In the genomic region with DNA sequence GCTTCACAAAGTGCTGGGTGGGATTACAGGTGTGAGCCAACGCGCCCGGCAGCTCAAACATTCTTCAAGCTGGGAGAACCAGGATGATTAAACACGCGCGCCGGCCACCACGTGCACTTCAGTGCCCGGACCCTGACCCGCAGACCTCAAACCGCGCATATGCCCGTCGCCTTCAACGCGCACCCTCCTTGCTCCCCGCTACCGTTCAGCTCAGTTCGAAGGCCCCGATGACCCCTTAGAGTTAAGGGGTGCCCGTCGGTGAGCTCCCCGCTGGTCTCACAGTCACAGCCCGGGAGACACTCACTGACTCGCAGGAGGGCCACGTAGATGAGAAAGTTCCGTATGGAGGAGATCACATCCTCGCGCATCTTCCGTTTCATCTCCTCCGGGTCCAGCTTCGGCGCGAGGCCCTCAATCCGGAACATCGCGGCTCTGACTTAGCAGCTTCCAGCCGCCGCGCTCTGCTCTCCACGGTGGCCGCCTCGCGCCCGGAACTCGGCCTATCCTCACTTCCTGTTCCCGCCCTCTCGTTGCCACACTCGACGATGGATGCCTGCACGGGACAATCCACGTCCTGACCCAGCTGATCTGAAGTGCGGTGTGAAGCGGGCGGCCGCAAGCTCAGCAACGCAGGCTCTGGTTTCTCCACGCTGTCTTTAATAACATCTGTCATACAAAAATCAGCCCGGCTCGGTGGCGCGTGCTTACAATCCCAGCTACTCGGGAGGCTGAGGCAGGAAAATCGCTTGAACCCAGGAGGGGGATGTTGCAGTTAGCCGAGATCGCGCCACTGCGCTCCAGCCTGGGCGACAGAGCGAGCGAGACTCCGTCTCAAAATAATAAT, we compare ENCODE assay signal across 1 cellular context.
TF ChIP-seq lines count a peak whose summit lies in the region.

A gene (minus strand): TSS at position 490 of the 844 bp plus-strand sequence. CDS start 65 bp downstream, at position 425.

TF ChIP-seq in HepG2, 621 proteins besides CTCF, POLR2A, EP300 and RAD21 (continued from another document and continues in another):
- TF ChIP-seq, protein P1, sequence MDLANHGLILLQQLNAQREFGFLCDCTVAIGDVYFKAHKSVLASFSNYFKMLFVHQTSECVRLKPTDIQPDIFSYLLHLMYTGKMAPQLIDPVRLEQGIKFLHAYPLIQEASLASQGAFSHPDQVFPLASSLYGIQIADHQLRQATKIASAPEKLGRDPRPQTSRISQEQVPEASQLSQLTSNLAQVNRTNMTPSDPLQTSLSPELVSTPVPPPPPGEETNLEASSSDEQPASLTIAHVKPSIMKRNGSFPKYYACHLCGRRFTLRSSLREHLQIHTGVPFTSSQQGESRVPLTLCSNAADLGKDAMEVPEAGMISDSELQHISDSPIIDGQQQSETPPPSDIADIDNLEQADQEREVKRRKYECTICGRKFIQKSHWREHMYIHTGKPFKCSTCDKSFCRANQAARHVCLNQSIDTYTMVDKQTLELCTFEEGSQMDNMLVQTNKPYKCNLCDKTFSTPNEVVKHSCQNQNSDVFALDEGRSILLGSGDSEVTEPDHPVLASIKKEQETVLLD (CRISPR knock-in tag; IDR thresholded peaks at IDR 0.05; ENCODE audit: low read depth): peak; percentile 46; the same call in 1 of the 2 replicates
- TF ChIP-seq ZFP82 (CRISPR knock-in tag; IDR thresholded peaks at IDR 0.05; ENCODE audit: borderline replicate concordance) (no peak), ZFP36L2 (CRISPR knock-in tag; IDR thresholded peaks at IDR 0.05) (0 out of 2 replicates have a peak, but pooled peaks have one; percentile 53), TBP (CRISPR knock-in tag; IDR thresholded peaks at IDR 0.05) (no peak), HNRNPH1 (optimal IDR thresholded peaks at IDR 0.05; ENCODE audit: low read depth, low read length) (no peak), ZKSCAN1 (IDR thresholded peaks at IDR 0.05; ENCODE audit: low read length) (no peak), NFYB (CRISPR knock-in tag; IDR thresholded peaks at IDR 0.05) (0 out of 2 replicates have a peak, but pooled peaks have one; percentile 29), ZNF224 (CRISPR knock-in tag; IDR thresholded peaks at IDR 0.05) (peak; percentile 90), ZFY (CRISPR knock-in tag; IDR thresholded peaks at IDR 0.05) (peak; percentile 96), ZNF33B (CRISPR knock-in tag; IDR thresholded peaks at IDR 0.05) (peak; percentile 91; the same call in 1 of the 2 replicates), FOSL2 (CRISPR knock-in tag; IDR thresholded peaks at IDR 0.05) (peak; percentile 52; the same call in 1 of the 2 replicates), ZNF20 (CRISPR knock-in tag; IDR thresholded peaks at IDR 0.05) (no peak), CEBPG (CRISPR knock-in tag; IDR thresholded peaks at IDR 0.05) (peak; percentile 93), HNF4A (CRISPR knock-in tag; IDR thresholded peaks at IDR 0.05) (no peak; the same call in 1 of the 2 replicates), CCDC6 (CRISPR knock-in tag; IDR thresholded peaks at IDR 0.05) (peak; percentile 82), MED1 (CRISPR knock-in tag; IDR thresholded peaks at IDR 0.05) (peak; percentile 81), YEATS4 (CRISPR knock-in tag; IDR thresholded peaks at IDR 0.05; ENCODE audit: borderline replicate concordance) (peak; percentile 98)
- TF ChIP-seq, protein P2, sequence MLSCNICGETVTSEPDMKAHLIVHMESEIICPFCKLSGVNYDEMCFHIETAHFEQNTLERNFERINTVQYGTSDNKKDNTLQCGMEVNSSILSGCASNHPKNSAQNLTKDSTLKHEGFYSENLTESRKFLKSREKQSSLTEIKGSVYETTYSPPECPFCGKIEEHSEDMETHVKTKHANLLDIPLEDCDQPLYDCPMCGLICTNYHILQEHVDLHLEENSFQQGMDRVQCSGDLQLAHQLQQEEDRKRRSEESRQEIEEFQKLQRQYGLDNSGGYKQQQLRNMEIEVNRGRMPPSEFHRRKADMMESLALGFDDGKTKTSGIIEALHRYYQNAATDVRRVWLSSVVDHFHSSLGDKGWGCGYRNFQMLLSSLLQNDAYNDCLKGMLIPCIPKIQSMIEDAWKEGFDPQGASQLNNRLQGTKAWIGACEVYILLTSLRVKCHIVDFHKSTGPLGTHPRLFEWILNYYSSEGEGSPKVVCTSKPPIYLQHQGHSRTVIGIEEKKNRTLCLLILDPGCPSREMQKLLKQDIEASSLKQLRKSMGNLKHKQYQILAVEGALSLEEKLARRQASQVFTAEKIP (CRISPR knock-in tag; IDR thresholded peaks at IDR 0.05; ENCODE audit: borderline replicate concordance): no peak
- TF ChIP-seq, protein P3, sequence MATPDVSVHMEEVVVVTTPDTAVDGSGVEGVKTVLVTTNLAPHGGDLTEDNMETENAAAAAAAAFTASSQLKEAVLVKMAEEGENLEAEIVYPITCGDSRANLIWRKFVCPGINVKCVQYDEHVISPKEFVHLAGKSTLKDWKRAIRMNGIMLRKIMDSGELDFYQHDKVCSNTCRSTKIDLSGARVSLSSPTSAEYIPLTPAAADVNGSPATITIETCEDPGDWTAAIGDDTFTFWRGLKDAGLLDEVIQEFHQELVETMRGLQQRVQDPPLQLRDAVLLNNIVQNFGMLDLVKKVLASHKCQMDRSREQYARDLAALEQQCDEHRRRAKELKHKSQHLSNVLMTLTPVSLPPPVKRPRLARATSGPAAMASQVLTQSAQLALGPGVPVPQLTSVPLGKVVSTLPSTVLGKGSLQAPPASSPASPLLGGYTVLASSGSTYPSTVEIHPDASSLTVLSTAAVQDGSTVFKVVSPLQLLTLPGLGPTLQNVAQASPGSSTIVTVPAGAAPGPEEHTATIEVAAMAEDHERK (CRISPR knock-in tag; IDR thresholded peaks at IDR 0.05; ENCODE audit: low read depth): peak; percentile 29; the same call in 1 of the 2 replicates
- TF ChIP-seq, protein P4, sequence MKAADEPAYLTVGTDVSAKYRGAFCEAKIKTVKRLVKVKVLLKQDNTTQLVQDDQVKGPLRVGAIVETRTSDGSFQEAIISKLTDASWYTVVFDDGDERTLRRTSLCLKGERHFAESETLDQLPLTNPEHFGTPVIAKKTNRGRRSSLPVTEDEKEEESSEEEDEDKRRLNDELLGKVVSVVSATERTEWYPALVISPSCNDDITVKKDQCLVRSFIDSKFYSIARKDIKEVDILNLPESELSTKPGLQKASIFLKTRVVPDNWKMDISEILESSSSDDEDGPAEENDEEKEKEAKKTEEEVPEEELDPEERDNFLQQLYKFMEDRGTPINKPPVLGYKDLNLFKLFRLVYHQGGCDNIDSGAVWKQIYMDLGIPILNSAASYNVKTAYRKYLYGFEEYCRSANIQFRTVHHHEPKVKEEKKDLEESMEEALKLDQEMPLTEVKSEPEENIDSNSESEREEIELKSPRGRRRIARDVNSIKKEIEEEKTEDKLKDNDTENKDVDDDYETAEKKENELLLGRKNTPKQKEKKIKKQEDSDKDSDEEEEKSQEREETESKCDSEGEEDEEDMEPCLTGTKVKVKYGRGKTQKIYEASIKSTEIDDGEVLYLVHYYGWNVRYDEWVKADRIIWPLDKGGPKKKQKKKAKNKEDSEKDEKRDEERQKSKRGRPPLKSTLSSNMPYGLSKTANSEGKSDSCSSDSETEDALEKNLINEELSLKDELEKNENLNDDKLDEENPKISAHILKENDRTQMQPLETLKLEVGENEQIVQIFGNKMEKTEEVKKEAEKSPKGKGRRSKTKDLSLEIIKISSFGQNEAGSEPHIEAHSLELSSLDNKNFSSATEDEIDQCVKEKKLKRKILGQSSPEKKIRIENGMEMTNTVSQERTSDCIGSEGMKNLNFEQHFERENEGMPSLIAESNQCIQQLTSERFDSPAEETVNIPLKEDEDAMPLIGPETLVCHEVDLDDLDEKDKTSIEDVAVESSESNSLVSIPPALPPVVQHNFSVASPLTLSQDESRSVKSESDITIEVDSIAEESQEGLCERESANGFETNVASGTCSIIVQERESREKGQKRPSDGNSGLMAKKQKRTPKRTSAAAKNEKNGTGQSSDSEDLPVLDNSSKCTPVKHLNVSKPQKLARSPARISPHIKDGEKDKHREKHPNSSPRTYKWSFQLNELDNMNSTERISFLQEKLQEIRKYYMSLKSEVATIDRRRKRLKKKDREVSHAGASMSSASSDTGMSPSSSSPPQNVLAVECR (CRISPR knock-in tag; IDR thresholded peaks at IDR 0.05; ENCODE audit: borderline replicate concordance): peak; percentile 96
- TF ChIP-seq, protein P5, sequence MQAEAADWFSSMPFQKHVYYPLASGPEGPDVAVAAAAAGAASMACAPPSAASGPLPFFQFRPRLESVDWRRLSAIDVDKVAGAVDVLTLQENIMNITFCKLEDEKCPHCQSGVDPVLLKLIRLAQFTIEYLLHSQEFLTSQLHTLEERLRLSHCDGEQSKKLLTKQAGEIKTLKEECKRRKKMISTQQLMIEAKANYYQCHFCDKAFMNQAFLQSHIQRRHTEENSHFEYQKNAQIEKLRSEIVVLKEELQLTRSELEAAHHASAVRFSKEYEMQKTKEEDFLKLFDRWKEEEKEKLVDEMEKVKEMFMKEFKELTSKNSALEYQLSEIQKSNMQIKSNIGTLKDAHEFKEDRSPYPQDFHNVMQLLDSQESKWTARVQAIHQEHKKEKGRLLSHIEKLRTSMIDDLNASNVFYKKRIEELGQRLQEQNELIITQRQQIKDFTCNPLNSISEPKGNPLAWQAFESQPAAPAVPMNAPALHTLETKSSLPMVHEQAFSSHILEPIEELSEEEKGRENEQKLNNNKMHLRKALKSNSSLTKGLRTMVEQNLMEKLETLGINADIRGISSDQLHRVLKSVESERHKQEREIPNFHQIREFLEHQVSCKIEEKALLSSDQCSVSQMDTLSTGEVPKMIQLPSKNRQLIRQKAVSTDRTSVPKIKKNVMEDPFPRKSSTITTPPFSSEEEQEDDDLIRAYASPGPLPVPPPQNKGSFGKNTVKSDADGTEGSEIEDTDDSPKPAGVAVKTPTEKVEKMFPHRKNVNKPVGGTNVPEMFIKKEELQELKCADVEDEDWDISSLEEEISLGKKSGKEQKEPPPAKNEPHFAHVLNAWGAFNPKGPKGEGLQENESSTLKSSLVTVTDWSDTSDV (CRISPR knock-in tag; IDR thresholded peaks at IDR 0.05): no peak
- TF ChIP-seq, protein P6, sequence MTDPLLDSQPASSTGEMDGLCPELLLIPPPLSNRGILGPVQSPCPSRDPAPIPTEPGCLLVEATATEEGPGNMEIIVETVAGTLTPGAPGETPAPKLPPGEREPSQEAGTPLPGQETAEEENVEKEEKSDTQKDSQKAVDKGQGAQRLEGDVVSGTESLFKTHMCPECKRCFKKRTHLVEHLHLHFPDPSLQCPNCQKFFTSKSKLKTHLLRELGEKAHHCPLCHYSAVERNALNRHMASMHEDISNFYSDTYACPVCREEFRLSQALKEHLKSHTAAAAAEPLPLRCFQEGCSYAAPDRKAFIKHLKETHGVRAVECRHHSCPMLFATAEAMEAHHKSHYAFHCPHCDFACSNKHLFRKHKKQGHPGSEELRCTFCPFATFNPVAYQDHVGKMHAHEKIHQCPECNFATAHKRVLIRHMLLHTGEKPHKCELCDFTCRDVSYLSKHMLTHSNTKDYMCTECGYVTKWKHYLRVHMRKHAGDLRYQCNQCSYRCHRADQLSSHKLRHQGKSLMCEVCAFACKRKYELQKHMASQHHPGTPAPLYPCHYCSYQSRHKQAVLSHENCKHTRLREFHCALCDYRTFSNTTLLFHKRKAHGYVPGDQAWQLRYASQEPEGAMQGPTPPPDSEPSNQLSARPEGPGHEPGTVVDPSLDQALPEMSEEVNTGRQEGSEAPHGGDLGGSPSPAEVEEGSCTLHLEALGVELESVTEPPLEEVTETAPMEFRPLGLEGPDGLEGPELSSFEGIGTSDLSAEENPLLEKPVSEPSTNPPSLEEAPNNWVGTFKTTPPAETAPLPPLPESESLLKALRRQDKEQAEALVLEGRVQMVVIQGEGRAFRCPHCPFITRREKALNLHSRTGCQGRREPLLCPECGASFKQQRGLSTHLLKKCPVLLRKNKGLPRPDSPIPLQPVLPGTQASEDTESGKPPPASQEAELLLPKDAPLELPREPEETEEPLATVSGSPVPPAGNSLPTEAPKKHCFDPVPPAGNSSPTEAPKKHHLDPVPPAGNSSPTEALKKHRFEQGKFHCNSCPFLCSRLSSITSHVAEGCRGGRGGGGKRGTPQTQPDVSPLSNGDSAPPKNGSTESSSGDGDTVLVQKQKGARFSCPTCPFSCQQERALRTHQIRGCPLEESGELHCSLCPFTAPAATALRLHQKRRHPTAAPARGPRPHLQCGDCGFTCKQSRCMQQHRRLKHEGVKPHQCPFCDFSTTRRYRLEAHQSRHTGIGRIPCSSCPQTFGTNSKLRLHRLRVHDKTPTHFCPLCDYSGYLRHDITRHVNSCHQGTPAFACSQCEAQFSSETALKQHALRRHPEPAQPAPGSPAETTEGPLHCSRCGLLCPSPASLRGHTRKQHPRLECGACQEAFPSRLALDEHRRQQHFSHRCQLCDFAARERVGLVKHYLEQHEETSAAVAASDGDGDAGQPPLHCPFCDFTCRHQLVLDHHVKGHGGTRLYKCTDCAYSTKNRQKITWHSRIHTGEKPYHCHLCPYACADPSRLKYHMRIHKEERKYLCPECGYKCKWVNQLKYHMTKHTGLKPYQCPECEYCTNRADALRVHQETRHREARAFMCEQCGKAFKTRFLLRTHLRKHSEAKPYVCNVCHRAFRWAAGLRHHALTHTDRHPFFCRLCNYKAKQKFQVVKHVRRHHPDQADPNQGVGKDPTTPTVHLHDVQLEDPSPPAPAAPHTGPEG (CRISPR knock-in tag; IDR thresholded peaks at IDR 0.05): peak; percentile 98
- TF ChIP-seq, protein P7, sequence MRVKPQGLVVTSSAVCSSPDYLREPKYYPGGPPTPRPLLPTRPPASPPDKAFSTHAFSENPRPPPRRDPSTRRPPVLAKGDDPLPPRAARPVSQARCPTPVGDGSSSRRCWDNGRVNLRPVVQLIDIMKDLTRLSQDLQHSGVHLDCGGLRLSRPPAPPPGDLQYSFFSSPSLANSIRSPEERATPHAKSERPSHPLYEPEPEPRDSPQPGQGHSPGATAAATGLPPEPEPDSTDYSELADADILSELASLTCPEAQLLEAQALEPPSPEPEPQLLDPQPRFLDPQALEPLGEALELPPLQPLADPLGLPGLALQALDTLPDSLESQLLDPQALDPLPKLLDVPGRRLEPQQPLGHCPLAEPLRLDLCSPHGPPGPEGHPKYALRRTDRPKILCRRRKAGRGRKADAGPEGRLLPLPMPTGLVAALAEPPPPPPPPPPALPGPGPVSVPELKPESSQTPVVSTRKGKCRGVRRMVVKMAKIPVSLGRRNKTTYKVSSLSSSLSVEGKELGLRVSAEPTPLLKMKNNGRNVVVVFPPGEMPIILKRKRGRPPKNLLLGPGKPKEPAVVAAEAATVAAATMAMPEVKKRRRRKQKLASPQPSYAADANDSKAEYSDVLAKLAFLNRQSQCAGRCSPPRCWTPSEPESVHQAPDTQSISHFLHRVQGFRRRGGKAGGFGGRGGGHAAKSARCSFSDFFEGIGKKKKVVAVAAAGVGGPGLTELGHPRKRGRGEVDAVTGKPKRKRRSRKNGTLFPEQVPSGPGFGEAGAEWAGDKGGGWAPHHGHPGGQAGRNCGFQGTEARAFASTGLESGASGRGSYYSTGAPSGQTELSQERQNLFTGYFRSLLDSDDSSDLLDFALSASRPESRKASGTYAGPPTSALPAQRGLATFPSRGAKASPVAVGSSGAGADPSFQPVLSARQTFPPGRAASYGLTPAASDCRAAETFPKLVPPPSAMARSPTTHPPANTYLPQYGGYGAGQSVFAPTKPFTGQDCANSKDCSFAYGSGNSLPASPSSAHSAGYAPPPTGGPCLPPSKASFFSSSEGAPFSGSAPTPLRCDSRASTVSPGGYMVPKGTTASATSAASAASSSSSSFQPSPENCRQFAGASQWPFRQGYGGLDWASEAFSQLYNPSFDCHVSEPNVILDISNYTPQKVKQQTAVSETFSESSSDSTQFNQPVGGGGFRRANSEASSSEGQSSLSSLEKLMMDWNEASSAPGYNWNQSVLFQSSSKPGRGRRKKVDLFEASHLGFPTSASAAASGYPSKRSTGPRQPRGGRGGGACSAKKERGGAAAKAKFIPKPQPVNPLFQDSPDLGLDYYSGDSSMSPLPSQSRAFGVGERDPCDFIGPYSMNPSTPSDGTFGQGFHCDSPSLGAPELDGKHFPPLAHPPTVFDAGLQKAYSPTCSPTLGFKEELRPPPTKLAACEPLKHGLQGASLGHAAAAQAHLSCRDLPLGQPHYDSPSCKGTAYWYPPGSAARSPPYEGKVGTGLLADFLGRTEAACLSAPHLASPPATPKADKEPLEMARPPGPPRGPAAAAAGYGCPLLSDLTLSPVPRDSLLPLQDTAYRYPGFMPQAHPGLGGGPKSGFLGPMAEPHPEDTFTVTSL (CRISPR knock-in tag; IDR thresholded peaks at IDR 0.05; ENCODE audit: borderline replicate concordance): no peak; the same call in 1 of the 2 replicates
